27 cellular contexts compared by ENCODE assay signal in genomic region chr13:27708325-27708724, GRCh38.
"Had no signal": no experiment of that assay in that cellular context is flagged by ENCODE, and none has a peak within 500 bp of the region (broad histone marks: within the 10 kb centered on the region; RNA-seq: fewer than 3 reads in every experiment).

No MANE protein-coding gene starts in this region.

- H3K27ac Mint-ChIP-seq: activated CD4-positive, alpha-beta T cell treated with anti-CD3 and anti-CD28 coated beads, Interleukin-2, amount 10 ng/mL, durations not matched to agents 7 days and 5 days; activated CD8-positive, alpha-beta memory T cell treated with anti-CD3 and anti-CD28 coated beads, Interleukin-2, amount 10 ng/mL, durations not matched to agents 7 days and 5 days; activated CD8-positive, alpha-beta T cell treated with anti-CD3 and anti-CD28 coated beads for 36 hours; activated T-helper 1 cell treated with anti-CD3 and anti-CD28 coated beads, Interleukin-12 subunit alpha, Interleukin-12 subunit beta, Interleukin-2, Interleukin-4 antibody, amounts not matched to agents 30 ng/mL and 10 ng/mL and 1 ng/mL, durations not matched to agents 14 hours and 24 hours and 36 hours; brain; mesothelial cell of epicardium; natural killer cell; stimulated activated naive CD8-positive, alpha-beta T cell treated with anti-CD3 and anti-CD28 coated beads, Interleukin-15, amount 100 ng/mL, for 72 hours; T-helper 2 cell treated with Interferon-gamma antibody and Interleukin-4, amounts not matched to agents 5 μg/mL and 100 μg/mL, for 36 hours had no signal

- H3K27me3 ChIP-seq: foreskin keratinocyte, ovary, tibial artery had no signal

- H3K36me3 Mint-ChIP-seq: brain had no signal

- H3K4me3 Mint-ChIP-seq: activated CD4-positive, alpha-beta T cell treated with anti-CD3 and anti-CD28 coated beads, Interleukin-2, amount 10 ng/mL, durations not matched to agents 7 days and 5 days; activated CD8-positive, alpha-beta memory T cell treated with anti-CD3 and anti-CD28 coated beads, Interleukin-2, amount 10 ng/mL, durations not matched to agents 7 days and 5 days; activated CD8-positive, alpha-beta T cell treated with anti-CD3 and anti-CD28 coated beads for 36 hours; activated T-helper 1 cell treated with anti-CD3 and anti-CD28 coated beads, Interleukin-12 subunit alpha, Interleukin-12 subunit beta, Interleukin-2, Interleukin-4 antibody, amounts not matched to agents 30 ng/mL and 10 ng/mL and 1 ng/mL, durations not matched to agents 14 hours and 24 hours and 36 hours; brain; mesothelial cell of epicardium; natural killer cell; stimulated activated naive CD8-positive, alpha-beta T cell treated with anti-CD3 and anti-CD28 coated beads, Interleukin-15, amount 100 ng/mL, for 72 hours; T-helper 2 cell treated with Interferon-gamma antibody and Interleukin-4, amounts not matched to agents 5 μg/mL and 100 μg/mL, for 36 hours had no signal

- H3K27ac ChIP-seq: foreskin keratinocyte, neutrophil, ovary, prostate gland, skin epidermis, tibial artery, WERI-Rb-1 had no signal

- H3K4me3 ChIP-seq: ovary, prostate gland, skin epidermis, tibial artery had no signal

- DNase-seq: activated CD4-positive, alpha-beta T cell treated with anti-CD3 and anti-CD28 coated beads, Interleukin-2, amount 10 ng/mL, durations not matched to agents 7 days and 5 days; activated CD4-positive, CD25-positive, alpha-beta regulatory T cell treated with anti-CD3 and anti-CD28 coated beads, Interleukin-2, amount 50 U/mL, for 72 hours; activated CD8-positive, alpha-beta memory T cell treated with anti-CD3 and anti-CD28 coated beads, Interleukin-2, amount 10 ng/mL, durations not matched to agents 7 days and 5 days; activated CD8-positive, alpha-beta T cell treated with anti-CD3 and anti-CD28 coated beads for 36 hours; activated gamma-delta T cell; activated naive CD4-positive, alpha-beta T cell treated with anti-CD3 and anti-CD28 coated beads, Interleukin-2, amount 50 U/mL, for 16 hours; aorta; central memory CD4-positive, alpha-beta T cell; dermis blood vessel endothelial cell; effector CD8-positive, alpha-beta T cell; erythroblast; foreskin keratinocyte; kidney; natural killer cell; ovary; stimulated activated CD4-positive, alpha-beta T cell treated with anti-CD3 and anti-CD28 coated beads, Interleukin-1b, Interleukin-23, amount 100 ng/mL, for 48 hours; stimulated activated naive CD8-positive, alpha-beta T cell treated with anti-CD3 and anti-CD28 coated beads, Interleukin-15, amount 100 ng/mL, for 72 hours; tibial artery; WERI-Rb-1 had no signal

- ATAC-seq: activated CD8-positive, alpha-beta memory T cell treated with anti-CD3 and anti-CD28 coated beads, Interleukin-2, amount 10 ng/mL, durations not matched to agents 7 days and 5 days; activated CD8-positive, alpha-beta T cell treated with anti-CD3 and anti-CD28 coated beads for 36 hours; foreskin keratinocyte; left lobe of liver; natural killer cell; stimulated activated naive CD8-positive, alpha-beta T cell treated with anti-CD3 and anti-CD28 coated beads, Interleukin-15, amount 100 ng/mL, for 72 hours had no signal

- H3K4me1 ChIP-seq: foreskin keratinocyte, prostate gland, tibial artery had no signal

- H3K4me1 Mint-ChIP-seq: brain, mesothelial cell of epicardium had no signal

- H3K36me3 ChIP-seq: neutrophil, ovary, prostate gland, tibial artery, WERI-Rb-1 had no signal

- H3K9me3 ChIP-seq: neutrophil, ovary, prostate gland had no signal
